In the genomic region with DNA sequence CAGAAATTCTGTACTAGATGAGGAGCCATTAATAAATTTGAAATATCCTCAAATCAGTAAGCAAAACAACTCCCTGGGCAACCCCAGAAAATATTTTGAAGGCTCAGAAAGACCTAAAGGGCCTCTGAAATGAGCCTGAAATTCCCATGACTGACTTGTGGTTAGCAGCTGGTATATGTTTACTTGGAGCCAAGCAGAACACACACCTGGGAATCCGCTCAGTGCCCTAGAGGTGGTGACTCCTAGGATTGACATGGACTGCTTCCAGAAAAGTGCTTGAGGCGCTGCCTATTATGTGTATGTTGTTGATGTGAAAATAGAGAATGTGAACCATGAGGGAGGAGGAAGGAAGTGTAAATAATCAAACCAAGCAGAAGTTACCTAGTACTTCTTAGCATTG, we compare ENCODE assay signal across 15 cellular contexts. TPM values are rescaled to one million over a fixed set of nuclear protein-coding genes. Genes with fewer than 3 reads are reported as not detected.
DNase-seq lines count a peak whose midpoint lies in the region; ATAC-seq and TF ChIP-seq lines count a peak whose summit lies in the region.
"Had no signal": no experiment of that assay in that cellular context is flagged by ENCODE, and none has a peak within 500 bp of the region (broad histone marks: within the 10 kb centered on the region; RNA-seq: fewer than 3 reads in every experiment).

No MANE protein-coding gene starts in this region.

- peak; percentile 43 for DNase-seq in SIG-M5 treated with dmso at 0.1 percent for 504 hours (lab: John Stamatoyannopoulos, UW; ENCODE audit: unreplicated experiment)
- no peak for DNase-seq in SIG-M5 (lab: John Stamatoyannopoulos, UW)
- peak; percentile 86 for DNase-seq in NCI-H510A treated with DMSO at 0.1 percent for 48 hours (lab: John Stamatoyannopoulos, UW)
- peak; percentile 46 for DNase-seq in choroid plexus epithelial cell (ENCODE audit: low read depth)
- DNase-seq in testis, result no peak
- DNase-seq in cortex of kidney (lab: John Stamatoyannopoulos, UW), result no peak
- DNase-seq: midbrain; NCI-H1694; Right ventricle myocardium superior; stimulated activated CD8-positive, alpha-beta memory T cell treated with anti-CD3 and anti-CD28 coated beads, Interleukin-4, amount 100 ng/mL, for 48 hours; WERI-Rb-1 had no signal

- WGBS in testis, 2 donors, result 89% methylated on average over 2 of the region's 2 CpGs

- no peaks in the 10 kb centered on the region for H3K9me3 ChIP-seq in testis

- ATAC-seq in HG02623 (IDR thresholded peaks at IDR 0.05; ENCODE audit: unreplicated experiment), result no peak
- no peak for ATAC-seq in HG03095 (IDR thresholded peaks at IDR 0.05; ENCODE audit: unreplicated experiment)
- ATAC-seq: GM12878 had no signal

- peak overlapping the region; percentile 39 to 73 for H3K27ac ChIP-seq in testis
- H3K27ac ChIP-seq: parathyroid adenoma, WERI-Rb-1 had no signal

- H3K4me3 ChIP-seq in choroid plexus epithelial cell (ENCODE audit: low read depth, low read length) (no peak overlapping the region), testis (no peak overlapping the region)
- H3K4me3 ChIP-seq: GM12878 had no signal

- no peaks in the 10 kb centered on the region for H3K27me3 ChIP-seq in testis

- TF ChIP-seq CTCF in choroid plexus epithelial cell (conservative IDR thresholded peaks at IDR 0.05; ENCODE audit: low read depth, low read length) (no peak), testis (IDR thresholded peaks at IDR 0.05) (no peak)

- no peaks in the 10 kb centered on the region for H3K36me3 ChIP-seq in testis (ENCODE audit: low read depth, missing control alignments)
- H3K36me3 ChIP-seq: WERI-Rb-1 had no signal

- intact Hi-C loops in testis (cut with DNase I; ENCODE audit: low total_unique reads), result no loop called here

- no peak for TF ChIP-seq POLR2A in testis (IDR thresholded peaks at IDR 0.05)

- peaks cover 28% of the 10 kb centered on the region for H3K4me1 ChIP-seq in testis
- H3K4me1 ChIP-seq: parathyroid adenoma had no signal

RNA-seq across cellular contexts. Expression of a gene that starts 14.7 kb away (rescaled TPM):
- total RNA-seq in testis, result 10 to 100 TPM; 39.3 to 41.8 TPM
- polyA plus RNA-seq in testis (ENCODE audit: insufficient read depth, low read depth, low replicate concordance), result 69.7 TPM

Comparison
In these comparisons a context has a peak if more than half of its experiments do, and no peak if none do; other contexts are left out.
1. DNase-seq: peak in SIG-M5 treated with dmso at 0.1 percent for 504 hours (single experiment), NCI-H510A treated with DMSO at 0.1 percent for 48 hours (single experiment) and choroid plexus epithelial cell (single experiment); none in SIG-M5 (single experiment), testis (single experiment) and cortex of kidney (single experiment).